1 cellular context compared by ENCODE assay signal in genomic region chr3:51385621-51386091, GRCh38.
A peak's percentile ranks its signal among the peaks of the same experiment; 100 is the strongest.
TF ChIP-seq lines count a peak whose summit lies in the region.

No MANE protein-coding gene starts in this region.

TF ChIP-seq in HepG2, 621 proteins besides CTCF, POLR2A, EP300 and RAD21 (continued from another document):
- no peak for TF ChIP-seq ZNF766 (CRISPR knock-in tag; IDR thresholded peaks at IDR 0.05; ENCODE audit: borderline replicate concordance)
- TF ChIP-seq KDM5B (CRISPR knock-in tag; IDR thresholded peaks at IDR 0.05; ENCODE audit: borderline replicate concordance) = no peak
- 0 out of 2 replicates have a peak, but pooled peaks have one; percentile 12 for TF ChIP-seq ZNF446 (CRISPR knock-in tag; IDR thresholded peaks at IDR 0.05)
- no peak for TF ChIP-seq ZNF382 (CRISPR knock-in tag; IDR thresholded peaks at IDR 0.05; ENCODE audit: borderline replicate concordance)
- 0 out of 2 replicates have a peak, but pooled peaks have one; percentile 17 for TF ChIP-seq DNMT3B (CRISPR knock-in tag; conservative IDR thresholded peaks at IDR 0.05)
- no peak for TF ChIP-seq GABPB1 (CRISPR knock-in tag; IDR thresholded peaks at IDR 0.05)
- TF ChIP-seq KAT7 (CRISPR knock-in tag; IDR thresholded peaks at IDR 0.05; ENCODE audit: borderline replicate concordance) = 0 out of 2 replicates have a peak, but pooled peaks have one; percentile 7
